1 cellular context compared by ENCODE assay signal in genomic region chr6:33744001-33744848, GRCh38.
A peak's percentile ranks its signal among the peaks of the same experiment; 100 is the strongest.
TF ChIP-seq lines count a peak whose summit lies in the region.

No MANE protein-coding gene starts in this region.

TF ChIP-seq in HepG2, 621 proteins besides CTCF, POLR2A, EP300 and RAD21 (continued from another document and continues in another):
- TF ChIP-seq NR2F6 (IDR thresholded peaks at IDR 0.05), result no peak
- TF ChIP-seq NR2F6 (CRISPR knock-in tag; IDR thresholded peaks at IDR 0.05), result peak; percentile 47; the same call in 1 of the 2 replicates
- peak; percentile 36; the same call in 1 of the 2 replicates for TF ChIP-seq SALL1 (CRISPR knock-in tag; IDR thresholded peaks at IDR 0.05)
- TF ChIP-seq ZNF790 (CRISPR knock-in tag; IDR thresholded peaks at IDR 0.05; ENCODE audit: borderline replicate concordance), result no peak
- TF ChIP-seq ZHX2 (IDR thresholded peaks at IDR 0.05; ENCODE audit: low read depth), result no peak
- no peak for TF ChIP-seq ZHX2 (CRISPR knock-in tag; IDR thresholded peaks at IDR 0.05; ENCODE audit: borderline replicate concordance)
- no peak for TF ChIP-seq ZBTB39 (CRISPR knock-in tag; IDR thresholded peaks at IDR 0.05)
- no peak for TF ChIP-seq ZNF841 (CRISPR knock-in tag; IDR thresholded peaks at IDR 0.05; ENCODE audit: borderline replicate concordance)
- TF ChIP-seq MYC (CRISPR knock-in tag; IDR thresholded peaks at IDR 0.05; ENCODE audit: borderline replicate concordance), result no peak
- TF ChIP-seq RELA (CRISPR knock-in tag; IDR thresholded peaks at IDR 0.05), result peak; percentile 67; the same call in 1 of the 2 replicates
- TF ChIP-seq FOSL2 (CRISPR knock-in tag; IDR thresholded peaks at IDR 0.05), result peak; percentile 42
- TF ChIP-seq ZNF619 (CRISPR knock-in tag; IDR thresholded peaks at IDR 0.05), result no peak
- TF ChIP-seq, protein P1, sequence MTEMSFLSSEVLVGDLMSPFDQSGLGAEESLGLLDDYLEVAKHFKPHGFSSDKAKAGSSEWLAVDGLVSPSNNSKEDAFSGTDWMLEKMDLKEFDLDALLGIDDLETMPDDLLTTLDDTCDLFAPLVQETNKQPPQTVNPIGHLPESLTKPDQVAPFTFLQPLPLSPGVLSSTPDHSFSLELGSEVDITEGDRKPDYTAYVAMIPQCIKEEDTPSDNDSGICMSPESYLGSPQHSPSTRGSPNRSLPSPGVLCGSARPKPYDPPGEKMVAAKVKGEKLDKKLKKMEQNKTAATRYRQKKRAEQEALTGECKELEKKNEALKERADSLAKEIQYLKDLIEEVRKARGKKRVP (CRISPR knock-in tag; IDR thresholded peaks at IDR 0.05), result no peak
- TF ChIP-seq SSRP1 (CRISPR knock-in tag; IDR thresholded peaks at IDR 0.05), result peak; percentile 79; the same call in 1 of the 2 replicates
- TF ChIP-seq MLX (CRISPR knock-in tag; IDR thresholded peaks at IDR 0.05), result no peak
- TF ChIP-seq KDM2A (CRISPR knock-in tag; IDR thresholded peaks at IDR 0.05; ENCODE audit: borderline replicate concordance, low read depth), result peak; percentile 61
- no peak for TF ChIP-seq TMF1 (CRISPR knock-in tag; IDR thresholded peaks at IDR 0.05; ENCODE audit: low read depth)
- TF ChIP-seq RBAK (CRISPR knock-in tag; IDR thresholded peaks at IDR 0.05), result no peak
- no peak for TF ChIP-seq ZFYVE20 (CRISPR knock-in tag; IDR thresholded peaks at IDR 0.05; ENCODE audit: borderline replicate concordance, low read depth)
- TF ChIP-seq HOXA9 (CRISPR knock-in tag; IDR thresholded peaks at IDR 0.05; ENCODE audit: borderline replicate concordance), result no peak
- TF ChIP-seq HDAC2 (CRISPR knock-in tag; IDR thresholded peaks at IDR 0.05), result peak; percentile 30; the same call in 1 of the 2 replicates
- TF ChIP-seq ZSCAN25 (CRISPR knock-in tag; IDR thresholded peaks at IDR 0.05), result peak; percentile 65; the same call in 1 of the 2 replicates
- TF ChIP-seq E2F2 (CRISPR knock-in tag; IDR thresholded peaks at IDR 0.05; ENCODE audit: borderline replicate concordance), result no peak
- TF ChIP-seq DNMT3B (CRISPR knock-in tag; conservative IDR thresholded peaks at IDR 0.05), result no peak
- TF ChIP-seq ZBTB37 (CRISPR knock-in tag; IDR thresholded peaks at IDR 0.05), result no peak
- TF ChIP-seq ZNF589 (CRISPR knock-in tag; conservative IDR thresholded peaks at IDR 0.05), result no peak
- TF ChIP-seq NFE2 (CRISPR knock-in tag; IDR thresholded peaks at IDR 0.05), result peak; percentile 38; the same call in 1 of the 2 replicates
- TF ChIP-seq SOX13 (IDR thresholded peaks at IDR 0.05), result no peak
- TF ChIP-seq SOX13 (CRISPR knock-in tag; conservative IDR thresholded peaks at IDR 0.05 in 1 of 2, IDR thresholded peaks at IDR 0.05 in 1 of 2), result peak in 1 of 2 experiments; percentile 32; a peak in 1 of 4 replicates
- no peak for TF ChIP-seq KLF13 (CRISPR knock-in tag; IDR thresholded peaks at IDR 0.05)
- no peak for TF ChIP-seq ZSCAN20 (CRISPR knock-in tag; IDR thresholded peaks at IDR 0.05; ENCODE audit: borderline replicate concordance)
- peak; percentile 99 for TF ChIP-seq PITX1 (CRISPR knock-in tag; IDR thresholded peaks at IDR 0.05)
- TF ChIP-seq ZNF567 (CRISPR knock-in tag; IDR thresholded peaks at IDR 0.05; ENCODE audit: borderline replicate concordance), result no peak
- no peak for TF ChIP-seq ZBTB8A (CRISPR knock-in tag; IDR thresholded peaks at IDR 0.05; ENCODE audit: borderline replicate concordance, low read depth)
- no peak for TF ChIP-seq ZNF709 (CRISPR knock-in tag; IDR thresholded peaks at IDR 0.05)
- no peak for TF ChIP-seq MEIS2 (CRISPR knock-in tag; IDR thresholded peaks at IDR 0.05)
- TF ChIP-seq ZNF570 (CRISPR knock-in tag; IDR thresholded peaks at IDR 0.05; ENCODE audit: borderline replicate concordance), result no peak
- TF ChIP-seq SP140L (CRISPR knock-in tag; IDR thresholded peaks at IDR 0.05; ENCODE audit: borderline replicate concordance), result no peak
- TF ChIP-seq ATRX (CRISPR knock-in tag; IDR thresholded peaks at IDR 0.05; ENCODE audit: borderline replicate concordance), result no peak
- 0 out of 2 replicates have a peak, but pooled peaks have one; percentile 5 for TF ChIP-seq BHLHE40 (IDR thresholded peaks at IDR 0.05; ENCODE audit: low read length)
- TF ChIP-seq, protein P2, sequence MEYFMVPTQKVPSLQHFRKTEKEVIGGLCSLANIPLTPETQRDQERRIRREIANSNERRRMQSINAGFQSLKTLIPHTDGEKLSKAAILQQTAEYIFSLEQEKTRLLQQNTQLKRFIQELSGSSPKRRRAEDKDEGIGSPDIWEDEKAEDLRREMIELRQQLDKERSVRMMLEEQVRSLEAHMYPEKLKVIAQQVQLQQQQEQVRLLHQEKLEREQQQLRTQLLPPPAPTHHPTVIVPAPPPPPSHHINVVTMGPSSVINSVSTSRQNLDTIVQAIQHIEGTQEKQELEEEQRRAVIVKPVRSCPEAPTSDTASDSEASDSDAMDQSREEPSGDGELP (IDR thresholded peaks at IDR 0.05; ENCODE audit: borderline replicate concordance, low read depth), result no peak
- TF ChIP-seq TOPORS (CRISPR knock-in tag; IDR thresholded peaks at IDR 0.05), result no peak
- TF ChIP-seq ZNF775 (CRISPR knock-in tag; IDR thresholded peaks at IDR 0.05; ENCODE audit: borderline replicate concordance), result no peak
- 0 out of 2 replicates have a peak, but pooled peaks have one; percentile 47 for TF ChIP-seq AHR (CRISPR knock-in tag; IDR thresholded peaks at IDR 0.05)
- TF ChIP-seq, protein P3, sequence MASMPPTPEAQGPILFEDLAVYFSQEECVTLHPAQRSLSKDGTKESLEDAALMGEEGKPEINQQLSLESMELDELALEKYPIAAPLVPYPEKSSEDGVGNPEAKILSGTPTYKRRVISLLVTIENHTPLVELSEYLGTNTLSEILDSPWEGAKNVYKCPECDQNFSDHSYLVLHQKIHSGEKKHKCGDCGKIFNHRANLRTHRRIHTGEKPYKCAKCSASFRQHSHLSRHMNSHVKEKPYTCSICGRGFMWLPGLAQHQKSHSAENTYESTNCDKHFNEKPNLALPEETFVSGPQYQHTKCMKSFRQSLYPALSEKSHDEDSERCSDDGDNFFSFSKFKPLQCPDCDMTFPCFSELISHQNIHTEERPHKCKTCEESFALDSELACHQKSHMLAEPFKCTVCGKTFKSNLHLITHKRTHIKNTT (CRISPR knock-in tag; IDR thresholded peaks at IDR 0.05), result no peak
- peak; percentile 85 for TF ChIP-seq STAG1 (CRISPR knock-in tag; IDR thresholded peaks at IDR 0.05)
- no peak for TF ChIP-seq ZNF234 (CRISPR knock-in tag; conservative IDR thresholded peaks at IDR 0.05)
- peak; percentile 2; the same call in 1 of the 2 replicates for TF ChIP-seq BORCS8-MEF2B (CRISPR knock-in tag; IDR thresholded peaks at IDR 0.05)
- TF ChIP-seq IRF2 (CRISPR knock-in tag; IDR thresholded peaks at IDR 0.05), result 0 out of 2 replicates have a peak, but pooled peaks have one; percentile 43
- TF ChIP-seq POLR2AphosphoS2 (IDR thresholded peaks at IDR 0.05; ENCODE audit: low read depth, low read length), result no peak
- TF ChIP-seq ZNF430 (CRISPR knock-in tag; IDR thresholded peaks at IDR 0.05), result no peak
- TF ChIP-seq, protein P4, sequence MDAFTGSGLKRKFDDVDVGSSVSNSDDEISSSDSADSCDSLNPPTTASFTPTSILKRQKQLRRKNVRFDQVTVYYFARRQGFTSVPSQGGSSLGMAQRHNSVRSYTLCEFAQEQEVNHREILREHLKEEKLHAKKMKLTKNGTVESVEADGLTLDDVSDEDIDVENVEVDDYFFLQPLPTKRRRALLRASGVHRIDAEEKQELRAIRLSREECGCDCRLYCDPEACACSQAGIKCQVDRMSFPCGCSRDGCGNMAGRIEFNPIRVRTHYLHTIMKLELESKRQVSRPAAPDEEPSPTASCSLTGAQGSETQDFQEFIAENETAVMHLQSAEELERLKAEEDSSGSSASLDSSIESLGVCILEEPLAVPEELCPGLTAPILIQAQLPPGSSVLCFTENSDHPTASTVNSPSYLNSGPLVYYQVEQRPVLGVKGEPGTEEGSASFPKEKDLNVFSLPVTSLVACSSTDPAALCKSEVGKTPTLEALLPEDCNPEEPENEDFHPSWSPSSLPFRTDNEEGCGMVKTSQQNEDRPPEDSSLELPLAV (CRISPR knock-in tag; conservative IDR thresholded peaks at IDR 0.05; ENCODE audit: low read depth), result no peak
- no peak for TF ChIP-seq ZFP37 (CRISPR knock-in tag; IDR thresholded peaks at IDR 0.05; ENCODE audit: borderline replicate concordance)
- TF ChIP-seq, protein P5, sequence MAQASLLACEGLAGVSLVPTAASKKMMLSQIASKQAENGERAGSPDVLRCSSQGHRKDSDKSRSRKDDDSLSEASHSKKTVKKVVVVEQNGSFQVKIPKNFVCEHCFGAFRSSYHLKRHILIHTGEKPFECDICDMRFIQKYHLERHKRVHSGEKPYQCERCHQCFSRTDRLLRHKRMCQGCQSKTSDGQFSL (CRISPR knock-in tag; IDR thresholded peaks at IDR 0.05), result no peak
